ENCODE assay signal across 8 cellular contexts in the genomic region with DNA sequence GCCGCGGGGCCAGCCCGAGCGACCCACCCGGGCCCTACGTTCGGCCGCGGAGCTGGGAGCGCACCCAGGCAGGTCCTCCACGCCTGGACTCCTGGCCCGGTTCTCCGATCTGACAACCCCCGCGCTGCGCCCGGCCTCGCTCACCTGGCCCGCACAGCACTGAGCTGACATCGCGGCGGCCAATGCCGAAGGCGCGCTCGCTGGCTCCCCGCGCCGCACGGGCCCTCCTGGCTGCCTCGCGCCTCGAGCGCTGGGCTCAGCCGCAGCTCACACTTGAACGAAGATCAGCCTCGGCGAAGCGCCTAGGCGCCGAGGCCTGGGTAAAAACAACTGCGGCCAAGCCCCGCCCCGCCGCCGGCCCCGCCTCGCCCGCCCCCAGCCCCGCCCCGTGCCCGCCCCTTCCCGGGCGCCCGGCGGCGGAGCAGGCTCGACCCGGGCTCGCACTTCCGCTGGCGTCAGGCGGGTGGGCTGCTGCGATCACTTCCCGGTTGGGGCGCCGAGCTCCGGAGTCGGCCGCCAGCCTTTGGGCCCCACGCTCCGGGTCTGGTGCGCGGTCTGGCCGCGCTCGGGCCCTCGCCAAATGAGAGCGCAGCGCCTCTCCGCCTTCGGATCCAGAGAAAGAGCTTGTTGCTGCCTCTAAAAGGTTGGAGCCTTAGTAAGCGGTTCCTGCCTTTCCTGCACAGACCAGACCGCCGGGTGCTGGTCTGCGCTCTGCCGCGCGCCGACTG. TPM values are rescaled to one million over a fixed set of nuclear protein-coding genes. Genes with fewer than 3 reads are reported as not detected.
A peak's percentile ranks its signal among the peaks of the same experiment; 100 is the strongest.
DNase-seq lines count a peak whose midpoint lies in the region; FAIRE-seq and TF ChIP-seq lines count a peak whose summit lies in the region.

Gene SERINC5 (minus strand): TSS at position 297 of the 728 bp plus-strand sequence. CDS start 126 bp downstream, at position 171.

- POLR2A ChIA-PET in HEK293T (lab: Yijun Ruan, JAX) = interaction anchor here (0.7 to 2.4 kb wide), 15 partner anchors 9 to 741 kb away, joined by 3 to 28 read pairs (median 4); no protein-coding TSS in a partner anchor

- H3K27ac ChIP-seq in caudate nucleus (ENCODE audit: low read depth, low read length) (peak within 1 kb of the TSS; percentile 92), keratinocyte (ENCODE audit: control insufficient read depth, insufficient read depth, low read length) (peak within 1 kb of the TSS; percentile 93)

- no peaks in the 10 kb centered on the region for H3K9me3 ChIP-seq in keratinocyte (ENCODE audit: control insufficient read depth, low read depth, low read length)

- peak within 1 kb of the TSS; percentile 96 for H3K4me2 ChIP-seq in keratinocyte (ENCODE audit: control insufficient read depth, extremely low read depth, insufficient read depth, low read depth, low read length)

- peaks cover 2% of the 10 kb centered on the region for H4K20me1 ChIP-seq in keratinocyte (ENCODE audit: control insufficient read depth, extremely low read depth, insufficient read depth, low read length)

- no peak for FAIRE-seq in keratinocyte (lab: Jason Lieb, UNC)

- DNase-seq in GM13976 (ENCODE audit: low spot score) = peak; percentile 96
- DNase-seq in HEK293T (ENCODE audit: extremely low spot score) = peak; percentile 87
- DNase-seq in NAMALWA (ENCODE audit: low spot score) = peak; percentile 86
- peak; percentile 73 to 82 (median 78) for DNase-seq in activated CD4-positive, CD25-positive, alpha-beta regulatory T cell (lab: John Stamatoyannopoulos, UW)
- peak in 60 of 61 donors; percentile 21 to 94 (median 84) for DNase-seq in caudate nucleus (lab: John Stamatoyannopoulos, UW)
- DNase-seq in keratinocyte (ENCODE audit: low read depth, low spot score) = no peak
- peak; percentile 67 to 81 (median 71) for DNase-seq in stimulated activated CD4-positive, alpha-beta T cell treated with anti-CD3 and anti-CD28 coated beads, Interleukin-12 subunit alpha, Interleukin-12 subunit beta, amount 100 ng/mL, for 48 hours (ENCODE audit: low read depth in 2 of 3, low spot score in 1 of 3)
- no peak for DNase-seq in NCI-H187 treated with DMSO at 0.1 percent for 48 hours (lab: John Stamatoyannopoulos, UW)

- TF ChIP-seq CTCF in GM13976 (IDR thresholded peaks at IDR 0.05; ENCODE audit: borderline replicate concordance, control extremely low read depth, extremely low read depth, insufficient read depth, missing control alignments) (no peak), keratinocyte (optimal IDR thresholded peaks at IDR 0.05 in 1 of 3, IDR thresholded peaks at IDR 0.05 in 1 of 3, conservative IDR thresholded peaks at IDR 0.05 in 1 of 3; ENCODE audit: extremely low read depth in 1 of 3, insufficient read depth in 2 of 3, low read length in 3 of 3) (no peak)

- H3K9ac ChIP-seq in keratinocyte (ENCODE audit: control insufficient read depth, extremely low read depth, insufficient read depth, low read length) = peak within 1 kb of the TSS; percentile 97

- peaks cover 0 to 1% of the 10 kb centered on the region in 2 experiments for H3K36me3 ChIP-seq in keratinocyte (ENCODE audit: control insufficient read depth in 2 of 2, extremely low read depth in 1 of 2, insufficient read depth in 2 of 2, low read length in 2 of 2)

- dilution Hi-C loops in keratinocyte (cut with MboI; ENCODE audit: extremely low pct_ligation_motif_present, low sequenced_read_pairs) = no loop called here

- in situ Hi-C loops in GM13976 (cut with MboI; ENCODE audit: low sequenced_read_pairs, unreplicated experiment) = no loop called here

- peaks cover 28% of the 10 kb centered on the region for H3K4me1 ChIP-seq in keratinocyte (ENCODE audit: control insufficient read depth, extremely low read depth, insufficient read depth, low read length)

- peaks cover 2% of the 10 kb centered on the region for H3K9me1 ChIP-seq in keratinocyte (ENCODE audit: control insufficient read depth, extremely low read depth, insufficient read depth, low read length)

- CTCF ChIA-PET in HEK293T (lab: Yijun Ruan, JAX) = no interaction called here

- peaks cover 28% of the 10 kb centered on the region for H3K79me2 ChIP-seq in keratinocyte (ENCODE audit: control insufficient read depth, insufficient read depth, low read length)

- peak within 1 kb of the TSS; percentile 90 for H2AFZ ChIP-seq in keratinocyte (ENCODE audit: control insufficient read depth, low read length)

- H3K4me3 ChIP-seq in keratinocyte (ENCODE audit: control insufficient read depth in 2 of 3, extremely low read depth in 1 of 3, insufficient read depth in 2 of 3, low read depth in 1 of 3, low read length in 3 of 3) = peak within 1 kb of the TSS; percentile 78 to 96 (median 95)

- no peaks in the 10 kb centered on the region for H3K27me3 ChIP-seq in keratinocyte (ENCODE audit: control insufficient read depth, extremely low read depth, insufficient read depth, low read length)

TF ChIP-seq in HEK293T, 16 proteins besides CTCF, POLR2A, EP300 and RAD21:
- no peak for TF ChIP-seq PKNOX1 (IDR thresholded peaks at IDR 0.05)
- no peak for TF ChIP-seq BHLHE40 (IDR thresholded peaks at IDR 0.05; ENCODE audit: borderline replicate concordance)
- no peak for TF ChIP-seq NFRKB (IDR thresholded peaks at IDR 0.05)
- peak; percentile 52; the same call in 1 of the 2 replicates for TF ChIP-seq ELF4 (IDR thresholded peaks at IDR 0.05)

RNA-seq across cellular contexts. Expression of gene SERINC5, which starts in this region (rescaled TPM):
- 20.0 to 22.8 TPM (median 22.2 TPM) in 3 replicates for polyA plus RNA-seq in keratinocyte
- 14.2 TPM for polyA plus RNA-seq in keratinocyte (2011; ENCODE audit: low read depth)
- 8.4 and 11.9 TPM in 2 replicates for polyA plus RNA-seq in keratinocyte (2011; cell fraction: cytosol; rRNA removed)
- polyA plus RNA-seq in keratinocyte (2011; cell fraction: nucleus; rRNA removed) = 31.3 and 36.7 TPM in 2 replicates
- polyA plus RNA-seq in keratinocyte (2012; ENCODE audit: low replicate concordance) = 16.0 and 23.2 TPM in 2 replicates
- 42.2 to 70.6 TPM (median 59.9 TPM) in 3 replicates for polyA minus RNA-seq in keratinocyte
- polyA minus RNA-seq in keratinocyte (2011; cell fraction: cytosol; rRNA and poly(A)+ RNA removed) = 33.2 TPM
- polyA minus RNA-seq in keratinocyte (2011; cell fraction: nucleus; rRNA and poly(A)+ RNA removed) = 62.6 and 99.0 TPM in 2 replicates

Comparison
In these comparisons a context has a peak if more than half of its experiments do, and no peak if none do; other contexts are left out.
1. DNase-seq: peak in GM13976 (single experiment), HEK293T (single experiment), NAMALWA (single experiment), activated CD4-positive, CD25-positive, alpha-beta regulatory T cell (4 of 4), caudate nucleus (60 of 61) and stimulated activated CD4-positive, alpha-beta T cell treated with anti-CD3 and anti-CD28 coated beads, Interleukin-12 subunit alpha, Interleukin-12 subunit beta, amount 100 ng/mL, for 48 hours (3 of 3); none in keratinocyte (single experiment) and NCI-H187 treated with DMSO at 0.1 percent for 48 hours (single experiment).